22 cellular contexts compared by ENCODE assay signal in genomic region chr13:47291116-47291656, GRCh38.
"Had no signal": no experiment of that assay in that cellular context is flagged by ENCODE, and none has a peak within 500 bp of the region (broad histone marks: within the 10 kb centered on the region; RNA-seq: fewer than 3 reads in every experiment).

No MANE protein-coding gene starts in this region.

- H3K4me2 ChIP-seq: hepatocyte had no signal

- H3K4me1 ChIP-seq: spleen, upper lobe of right lung had no signal

- H3K27me3 ChIP-seq: hepatocyte, spleen, upper lobe of right lung had no signal

- H2AFZ ChIP-seq: hepatocyte had no signal

- H3K27ac ChIP-seq: hepatocyte, spleen, thoracic aorta, upper lobe of right lung had no signal

- FAIRE-seq: TTC549 had no signal

- H3K9me3 ChIP-seq: spleen, thoracic aorta, upper lobe of right lung had no signal

- H3K4me3 ChIP-seq: hepatocyte, mucosa of descending colon, spleen, thoracic aorta, upper lobe of right lung had no signal

- DNase-seq: activated CD4-positive, alpha-beta T cell treated with anti-CD3 and anti-CD28 coated beads for 1 hour; activated CD4-positive, alpha-beta T cell treated with anti-CD3 and anti-CD28 coated beads, Interleukin-2, amount 50 U/mL, for 1 hour; activated CD8-positive, alpha-beta T cell treated with anti-CD3 and anti-CD28 coated beads, Interleukin-2, amount 10 ng/mL, durations not matched to agents 7 days and 5 days; activated gamma-delta T cell; activated naive CD4-positive, alpha-beta T cell treated with anti-CD3 and anti-CD28 coated beads, Interleukin-2, amount 50 U/mL, for 16 hours; activated naive CD8-positive, alpha-beta T cell treated with anti-CD3 and anti-CD28 coated beads, Interleukin-2, amount 50 U/mL, for 24 hours; central memory CD4-positive, alpha-beta T cell; dermis blood vessel endothelial cell; effector CD8-positive, alpha-beta T cell; foreskin melanocyte; immature natural killer cell; left cardiac atrium; mucosa of descending colon; nephron progenitor cell; posterior cingulate gyrus; spleen; stimulated activated CD4-positive, alpha-beta T cell treated with anti-CD3 and anti-CD28 coated beads, Interleukin-4, amount 100 ng/mL, for 24 hours; stimulated activated naive CD4-positive, alpha-beta T cell treated with Interleukin-2 at 50 U/mL for 16 hours; upper lobe of right lung had no signal

- H3K79me2 ChIP-seq: hepatocyte had no signal

- H3K36me3 ChIP-seq: spleen, thoracic aorta, upper lobe of right lung had no signal
